ENCODE assay signal across 9 cellular contexts in the genomic region with DNA sequence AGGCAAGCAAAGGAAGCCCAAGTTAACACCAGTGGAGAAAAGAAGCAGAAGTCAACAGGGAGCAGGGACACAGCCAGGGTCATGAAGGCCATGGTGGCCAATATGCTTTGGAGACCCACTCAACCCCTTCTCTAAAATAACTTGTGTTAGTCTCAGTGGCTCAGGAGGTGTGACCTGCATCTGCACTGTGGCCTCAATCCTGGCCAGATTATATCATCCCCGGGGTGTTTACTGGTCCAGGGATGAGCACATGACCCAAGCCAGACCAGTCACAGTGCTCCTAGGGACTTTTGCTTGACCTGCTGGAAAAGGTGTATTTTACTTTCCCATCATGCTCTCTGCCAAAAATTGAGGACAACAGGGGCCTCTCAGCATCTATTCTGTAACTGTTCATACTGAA.
DNase-seq lines count a peak whose midpoint lies in the region; ATAC-seq and TF ChIP-seq lines count a peak whose summit lies in the region.
"Had no signal": no experiment of that assay in that cellular context is flagged by ENCODE, and none has a peak within 500 bp of the region (broad histone marks: within the 10 kb centered on the region; RNA-seq: fewer than 3 reads in every experiment).

No MANE protein-coding gene starts in this region.

- CTCF ChIA-PET in PC-9 (lab: Charles Lee) = interaction anchor here (0.6 kb wide), 1 partner anchor 173 kb away, joined by 3 read pairs; no protein-coding TSS in a partner anchor

- no peaks in the 10 kb centered on the region for H3K79me2 ChIP-seq in PC-9 (ENCODE audit: low read depth)

- no peak overlapping the region for H3K4me3 Mint-ChIP-seq in activated T-cell treated with anti-CD3 and anti-CD28 coated beads, Interleukin-2, amount 50 U/mL, for 4 hours

- no peaks in the 10 kb centered on the region for H3K36me3 Mint-ChIP-seq in activated T-cell treated with anti-CD3 and anti-CD28 coated beads, Interleukin-2, amount 50 U/mL, for 4 hours (ENCODE audit: insufficient read depth)

- BruUV-seq in PC-9 (replicated peaks; lab: Mats Ljungman, UMichigan) = no TSS peak

- TF ChIP-seq CTCF in PC-9 (conservative IDR thresholded peaks at IDR 0.05) = no peak
- no peak for TF ChIP-seq CTCF in lower leg skin (IDR thresholded peaks at IDR 0.05)

- TF ChIP-seq POLR2A in lower leg skin (IDR thresholded peaks at IDR 0.05) = no peak

- H3K4me1 ChIP-seq in PC-9 (replicated peaks; ENCODE audit: insufficient read depth) (peaks cover 9% of the 10 kb centered on the region; the same call in 1 of the 2 replicates), muscle layer of duodenum (ENCODE audit: control insufficient read depth in 1 of 2, insufficient read depth in 2 of 2, low read length in 2 of 2) (peaks cover 7 to 27% of the 10 kb centered on the region in 2 donors)

- H3K4me2 ChIP-seq in PC-9 = no peak overlapping the region

- WGBS in lower leg skin, 2 donors = 80 to 89% methylated on average over 1 of the region's 1 CpG

- no peaks in the 10 kb centered on the region; the same call in 1 of the 2 replicates for H4K20me1 ChIP-seq in PC-9 (ENCODE audit: insufficient read depth)

- ATAC-seq in GM18511 (IDR thresholded peaks at IDR 0.05; ENCODE audit: unreplicated experiment) (peak; percentile 39), HG02610 (IDR thresholded peaks at IDR 0.05; ENCODE audit: unreplicated experiment) (peak; percentile 22)
- ATAC-seq in activated T-cell treated with anti-CD3 and anti-CD28 coated beads, Interleukin-2, amount 50 U/mL, for 4 hours = no peak

- H3K4me1 Mint-ChIP-seq in activated T-cell treated with anti-CD3 and anti-CD28 coated beads, Interleukin-2, amount 50 U/mL, for 4 hours (ENCODE audit: low read depth) = no peaks in the 10 kb centered on the region

- H3K4me3 ChIP-seq in PC-9 (no peak overlapping the region), muscle layer of duodenum (ENCODE audit: low read depth in 1 of 2, low read length in 2 of 2) (peak overlapping the region in 1 of 2 donors; percentile 11), lower leg skin (ENCODE audit: low read depth, poor library complexity, severe bottlenecking) (no peak overlapping the region)

- H3F3A ChIP-seq in PC-9 (ENCODE audit: insufficient read depth, low read depth) = no peaks in the 10 kb centered on the region

- H2AFZ ChIP-seq in PC-9 = 0 out of 2 replicates have a peak overlapping the region, but pooled peaks have one; percentile 58

- intact Hi-C loops in PC-9 (cut with micrococcal nuclease; ENCODE audit: unreplicated experiment) = no loop called here
- intact Hi-C loops in lower leg skin (cut with DNase I; ENCODE audit: low total_unique reads) = no loop called here

- H3K27me3 Mint-ChIP-seq in activated T-cell treated with anti-CD3 and anti-CD28 coated beads, Interleukin-2, amount 50 U/mL, for 4 hours (ENCODE audit: low read depth) = peaks cover 7% of the 10 kb centered on the region

- H3K36me3 ChIP-seq in PC-9 (ENCODE audit: low read depth) (no peaks in the 10 kb centered on the region), muscle layer of duodenum (ENCODE audit: control insufficient read depth in 1 of 2, insufficient read depth in 2 of 2, low read length in 2 of 2) (peaks cover 36 to 67% of the 10 kb centered on the region in 2 donors)

- H3K9me3 ChIP-seq in PC-9 (ENCODE audit: insufficient read depth, low read depth) (no peaks in the 10 kb centered on the region), muscle layer of duodenum (ENCODE audit: control insufficient read depth in 1 of 2, low read length in 2 of 2) (no peaks in the 10 kb centered on the region)

- POLR2A ChIA-PET in PC-9 (lab: Charles Lee; ENCODE audit: unreplicated experiment) = no interaction called here

- no peaks in the 10 kb centered on the region for H3K9me2 ChIP-seq in PC-9 (ENCODE audit: insufficient read depth)

- H3K27ac ChIP-seq in PC-9 (no peak overlapping the region), muscle layer of duodenum (ENCODE audit: low read length) (peak overlapping the region; percentile 91)

- H3K9me3 Mint-ChIP-seq in activated T-cell treated with anti-CD3 and anti-CD28 coated beads, Interleukin-2, amount 50 U/mL, for 4 hours = no peaks in the 10 kb centered on the region

- DNase-seq in PC-9 (no peak), lower leg skin (ENCODE audit: low spot score in 2 of 2) (no peak), HT-29 (ENCODE audit: low spot score) (no peak), GM03348 (ENCODE audit: low spot score) (no peak)
- DNase-seq in activated T-cell treated with anti-CD3 and anti-CD28 coated beads, Interleukin-2, amount 50 U/mL, for 4 hours = no peak
- DNase-seq: stimulated activated CD4-positive, alpha-beta T cell treated with anti-CD3 and anti-CD28 coated beads, Interleukin-2, amount 100 ng/mL, for 24 hours had no signal

- peaks cover 7% of the 10 kb centered on the region; the same call in 1 of the 2 replicates for H3K27me3 ChIP-seq in PC-9 (ENCODE audit: insufficient read depth, low read depth)
- H3K27me3 ChIP-seq in muscle layer of duodenum (ENCODE audit: low read depth, low read length) = no peaks in the 10 kb centered on the region

Comparison
In these comparisons a context has a peak if more than half of its experiments do, and no peak if none do; other contexts are left out.
1. ATAC-seq: peak in GM18511 (single experiment) and HG02610 (single experiment); none in activated T-cell treated with anti-CD3 and anti-CD28 coated beads, Interleukin-2, amount 50 U/mL, for 4 hours (0 of 2).